1 cellular context compared by ENCODE assay signal in the genomic region with DNA sequence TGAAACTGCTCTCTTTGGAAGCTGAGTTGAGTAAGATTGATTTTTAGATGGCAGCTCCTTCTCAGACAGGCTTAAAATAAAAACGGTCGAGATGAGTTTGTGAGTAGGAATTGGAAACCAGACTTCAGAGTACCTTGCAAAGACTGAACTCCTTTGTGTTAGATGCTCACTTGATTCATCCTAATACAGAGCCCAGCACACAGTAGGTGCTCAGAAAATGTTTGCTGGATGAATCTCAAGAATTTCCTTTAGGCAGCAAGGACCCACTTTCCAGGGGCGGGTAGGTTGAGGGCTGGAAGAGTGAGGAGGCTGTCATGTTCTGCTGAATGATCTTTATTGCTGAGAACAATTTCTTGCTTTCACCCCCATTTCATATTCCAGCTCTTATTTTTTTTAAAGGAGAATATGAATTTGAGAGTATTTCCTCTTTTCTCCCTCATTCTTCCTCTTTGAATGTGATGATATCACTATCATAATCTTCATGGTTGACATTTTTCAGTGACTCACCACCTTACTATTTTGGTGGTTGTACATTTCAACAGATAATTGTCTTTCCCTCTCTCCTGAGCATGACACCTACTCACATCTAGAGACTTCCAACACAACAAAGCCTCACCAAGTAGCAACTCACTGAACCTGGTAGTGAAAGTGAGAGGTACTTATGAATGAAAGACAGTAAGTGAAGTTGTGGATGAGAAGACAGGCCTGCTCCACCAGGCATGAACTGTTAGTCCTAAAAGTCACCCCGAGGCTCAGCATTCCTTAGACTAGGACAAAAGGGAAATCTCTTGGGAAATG.
TF ChIP-seq lines count a peak whose summit lies in the region.

No MANE protein-coding gene starts in this region.

TF ChIP-seq in K562, 482 proteins besides CTCF, POLR2A, EP300 and RAD21 (continued from another document and continues in another):
- TF ChIP-seq FOXK2 (conservative IDR thresholded peaks at IDR 0.05 in 1 of 2, IDR thresholded peaks at IDR 0.05 in 1 of 2; ENCODE audit: low read depth in 2 of 2) (peak; percentile 25 to 71; a peak in 2 of 4 replicates), PYGO2 (tag; IDR thresholded peaks at IDR 0.05) (no peak), BRD9 (IDR thresholded peaks at IDR 0.05; ENCODE audit: low read depth, partially characterized antibody) (peak; percentile 41), MAFG (tag; conservative IDR thresholded peaks at IDR 0.05) (0 out of 2 replicates have a peak, but pooled peaks have one; percentile 10), MTA1 (IDR thresholded peaks at IDR 0.05; ENCODE audit: borderline replicate concordance) (peak; percentile 91), SNIP1 (IDR thresholded peaks at IDR 0.05; ENCODE audit: low read depth) (no peak), SLC30A9 (CRISPR knock-in tag; IDR thresholded peaks at IDR 0.05) (no peak), ZNF143 (CRISPR knock-in tag; IDR thresholded peaks at IDR 0.05) (no peak), NBN (IDR thresholded peaks at IDR 0.05; ENCODE audit: low read depth) (peak; percentile 71), TGIF2 (CRISPR knock-in tag; IDR thresholded peaks at IDR 0.05) (no peak), RCOR1 (IDR thresholded peaks at IDR 0.05; ENCODE audit: borderline replicate concordance in 1 of 2, low read depth in 2 of 2, low read length in 2 of 2) (peak in 1 of 2 experiments; percentile 81; a peak in 2 of 4 replicates), TEAD1 (CRISPR knock-in tag; IDR thresholded peaks at IDR 0.05) (peak; percentile 85 to 95; a peak in 3 of 4 replicates), ZNF121 (CRISPR knock-in tag; conservative IDR thresholded peaks at IDR 0.05) (no peak; the same call in 1 of the 2 replicates), TFAM (CRISPR knock-in tag; conservative IDR thresholded peaks at IDR 0.05) (no peak), ETV1 (tag; conservative IDR thresholded peaks at IDR 0.05; ENCODE audit: low read depth) (0 out of 2 replicates have a peak, but pooled peaks have one; percentile 23), ZNF444 (CRISPR knock-in tag; IDR thresholded peaks at IDR 0.05) (no peak), ZNF274 (IDR thresholded peaks at IDR 0.05; ENCODE audit: borderline replicate concordance, low read depth, low read length) (no peak), KLF13 (tag; IDR thresholded peaks at IDR 0.05; ENCODE audit: borderline replicate concordance, low read depth) (0 out of 2 replicates have a peak, but pooled peaks have one; percentile 32), ZNF212 (CRISPR knock-in tag; IDR thresholded peaks at IDR 0.05) (no peak), HDGF (IDR thresholded peaks at IDR 0.05) (peak; percentile 75; the same call in 1 of the 2 replicates), ZFPM2 (CRISPR knock-in tag; IDR thresholded peaks at IDR 0.05) (no peak), ZNF140 (CRISPR knock-in tag; IDR thresholded peaks at IDR 0.05) (no peak), ZNF175 (CRISPR knock-in tag; IDR thresholded peaks at IDR 0.05; ENCODE audit: low read depth) (peak; percentile 53; the same call in 1 of the 2 replicates), POLR2G (IDR thresholded peaks at IDR 0.05; ENCODE audit: low read depth, low read length) (no peak), PPARD (CRISPR knock-in tag; IDR thresholded peaks at IDR 0.05) (no peak), CXXC5 (CRISPR knock-in tag; IDR thresholded peaks at IDR 0.05) (0 out of 2 replicates have a peak, but pooled peaks have one; percentile 11), SMAD1 (IDR thresholded peaks at IDR 0.05; ENCODE audit: low read depth, low read length, partially characterized antibody) (no peak), CCAR2 (IDR thresholded peaks at IDR 0.05; ENCODE audit: low read depth, low read length) (no peak), SUPT5H (IDR thresholded peaks at IDR 0.05) (no peak), ZNF253 (CRISPR knock-in tag; conservative IDR thresholded peaks at IDR 0.05) (no peak), POLR2AphosphoS5 (IDR thresholded peaks at IDR 0.05; ENCODE audit: control insufficient read depth, insufficient read depth, low read depth, low read length) (no peak), ZC3H8 (IDR thresholded peaks at IDR 0.05) (no peak), NFYB (IDR thresholded peaks at IDR 0.05; ENCODE audit: extremely low read depth, insufficient read length) (no peak), EZH2 (IDR thresholded peaks at IDR 0.05; ENCODE audit: borderline replicate concordance, low read depth, low read length) (no peak), MCM3 (IDR thresholded peaks at IDR 0.05) (no peak), SAFB2 (IDR thresholded peaks at IDR 0.05; ENCODE audit: borderline replicate concordance, low read depth, low read length, severe bottlenecking) (no peak), ASH1L (IDR thresholded peaks at IDR 0.05; ENCODE audit: borderline replicate concordance, low read depth, partially characterized antibody) (no peak), CBX8 (IDR thresholded peaks at IDR 0.05; ENCODE audit: borderline replicate concordance, extremely low read depth, low read depth, low read length, poor library complexity, severe bottlenecking) (no peak), BDP1 (IDR thresholded peaks at IDR 0.05; ENCODE audit: insufficient read depth, insufficient read length) (no peak), PRMT5 (CRISPR knock-in tag; IDR thresholded peaks at IDR 0.05) (no peak), ZNF12 (CRISPR knock-in tag; IDR thresholded peaks at IDR 0.05) (no peak), ATF1 (CRISPR knock-in tag; IDR thresholded peaks at IDR 0.05) (no peak), ATF1 (tag; IDR thresholded peaks at IDR 0.05) (peak; percentile 44), RFX7 (CRISPR knock-in tag; IDR thresholded peaks at IDR 0.05) (no peak), MCM2 (IDR thresholded peaks at IDR 0.05; ENCODE audit: low read depth) (no peak), JUN (IDR thresholded peaks at IDR 0.05; ENCODE audit: borderline replicate concordance, low read depth, low read length) (peak; percentile 94), JUN (CRISPR knock-in tag; IDR thresholded peaks at IDR 0.05; ENCODE audit: borderline replicate concordance) (no peak), HSF4 (CRISPR knock-in tag; IDR thresholded peaks at IDR 0.05; ENCODE audit: borderline replicate concordance) (no peak), NFIC (IDR thresholded peaks at IDR 0.05) (no peak), HDAC1 (IDR thresholded peaks at IDR 0.05) (peak in 1 of 2 experiments; percentile 71; a peak in 2 of 4 replicates)
- TF ChIP-seq, protein P1, sequence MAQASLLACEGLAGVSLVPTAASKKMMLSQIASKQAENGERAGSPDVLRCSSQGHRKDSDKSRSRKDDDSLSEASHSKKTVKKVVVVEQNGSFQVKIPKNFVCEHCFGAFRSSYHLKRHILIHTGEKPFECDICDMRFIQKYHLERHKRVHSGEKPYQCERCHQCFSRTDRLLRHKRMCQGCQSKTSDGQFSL (CRISPR knock-in tag; IDR thresholded peaks at IDR 0.05), result no peak
- TF ChIP-seq, protein P1 (tag; IDR thresholded peaks at IDR 0.05), result no peak
- TF ChIP-seq, protein P2, sequence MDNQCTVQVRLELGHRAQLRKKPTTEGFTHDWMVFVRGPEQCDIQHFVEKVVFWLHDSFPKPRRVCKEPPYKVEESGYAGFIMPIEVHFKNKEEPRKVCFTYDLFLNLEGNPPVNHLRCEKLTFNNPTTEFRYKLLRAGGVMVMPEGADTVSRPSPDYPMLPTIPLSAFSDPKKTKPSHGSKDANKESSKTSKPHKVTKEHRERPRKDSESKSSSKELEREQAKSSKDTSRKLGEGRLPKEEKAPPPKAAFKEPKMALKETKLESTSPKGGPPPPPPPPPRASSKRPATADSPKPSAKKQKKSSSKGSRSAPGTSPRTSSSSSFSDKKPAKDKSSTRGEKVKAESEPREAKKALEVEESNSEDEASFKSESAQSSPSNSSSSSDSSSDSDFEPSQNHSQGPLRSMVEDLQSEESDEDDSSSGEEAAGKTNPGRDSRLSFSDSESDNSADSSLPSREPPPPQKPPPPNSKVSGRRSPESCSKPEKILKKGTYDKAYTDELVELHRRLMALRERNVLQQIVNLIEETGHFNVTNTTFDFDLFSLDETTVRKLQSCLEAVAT (IDR thresholded peaks at IDR 0.05), result peak in 1 of 2 experiments; percentile 31; a peak in 1 of 4 replicates
- TF ChIP-seq, protein P3, sequence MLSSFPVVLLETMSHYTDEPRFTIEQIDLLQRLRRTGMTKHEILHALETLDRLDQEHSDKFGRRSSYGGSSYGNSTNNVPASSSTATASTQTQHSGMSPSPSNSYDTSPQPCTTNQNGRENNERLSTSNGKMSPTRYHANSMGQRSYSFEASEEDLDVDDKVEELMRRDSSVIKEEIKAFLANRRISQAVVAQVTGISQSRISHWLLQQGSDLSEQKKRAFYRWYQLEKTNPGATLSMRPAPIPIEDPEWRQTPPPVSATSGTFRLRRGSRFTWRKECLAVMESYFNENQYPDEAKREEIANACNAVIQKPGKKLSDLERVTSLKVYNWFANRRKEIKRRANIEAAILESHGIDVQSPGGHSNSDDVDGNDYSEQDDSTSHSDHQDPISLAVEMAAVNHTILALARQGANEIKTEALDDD (IDR thresholded peaks at IDR 0.05), result peak; percentile 67; the same call in 1 of the 2 replicates
- TF ChIP-seq, protein P4, sequence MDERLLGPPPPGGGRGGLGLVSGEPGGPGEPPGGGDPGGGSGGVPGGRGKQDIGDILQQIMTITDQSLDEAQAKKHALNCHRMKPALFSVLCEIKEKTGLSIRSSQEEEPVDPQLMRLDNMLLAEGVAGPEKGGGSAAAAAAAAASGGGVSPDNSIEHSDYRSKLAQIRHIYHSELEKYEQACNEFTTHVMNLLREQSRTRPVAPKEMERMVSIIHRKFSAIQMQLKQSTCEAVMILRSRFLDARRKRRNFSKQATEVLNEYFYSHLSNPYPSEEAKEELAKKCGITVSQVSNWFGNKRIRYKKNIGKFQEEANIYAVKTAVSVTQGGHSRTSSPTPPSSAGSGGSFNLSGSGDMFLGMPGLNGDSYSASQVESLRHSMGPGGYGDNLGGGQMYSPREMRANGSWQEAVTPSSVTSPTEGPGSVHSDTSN (CRISPR knock-in tag; IDR thresholded peaks at IDR 0.05; ENCODE audit: low read depth), result no peak
- TF ChIP-seq, protein P4 (tag; conservative IDR thresholded peaks at IDR 0.05; ENCODE audit: low read depth), result 0 out of 2 replicates have a peak, but pooled peaks have one; percentile 25
- TF ChIP-seq, protein P5, sequence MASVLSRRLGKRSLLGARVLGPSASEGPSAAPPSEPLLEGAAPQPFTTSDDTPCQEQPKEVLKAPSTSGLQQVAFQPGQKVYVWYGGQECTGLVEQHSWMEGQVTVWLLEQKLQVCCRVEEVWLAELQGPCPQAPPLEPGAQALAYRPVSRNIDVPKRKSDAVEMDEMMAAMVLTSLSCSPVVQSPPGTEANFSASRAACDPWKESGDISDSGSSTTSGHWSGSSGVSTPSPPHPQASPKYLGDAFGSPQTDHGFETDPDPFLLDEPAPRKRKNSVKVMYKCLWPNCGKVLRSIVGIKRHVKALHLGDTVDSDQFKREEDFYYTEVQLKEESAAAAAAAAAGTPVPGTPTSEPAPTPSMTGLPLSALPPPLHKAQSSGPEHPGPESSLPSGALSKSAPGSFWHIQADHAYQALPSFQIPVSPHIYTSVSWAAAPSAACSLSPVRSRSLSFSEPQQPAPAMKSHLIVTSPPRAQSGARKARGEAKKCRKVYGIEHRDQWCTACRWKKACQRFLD (CRISPR knock-in tag; IDR thresholded peaks at IDR 0.05), result no peak
- TF ChIP-seq, protein P6, sequence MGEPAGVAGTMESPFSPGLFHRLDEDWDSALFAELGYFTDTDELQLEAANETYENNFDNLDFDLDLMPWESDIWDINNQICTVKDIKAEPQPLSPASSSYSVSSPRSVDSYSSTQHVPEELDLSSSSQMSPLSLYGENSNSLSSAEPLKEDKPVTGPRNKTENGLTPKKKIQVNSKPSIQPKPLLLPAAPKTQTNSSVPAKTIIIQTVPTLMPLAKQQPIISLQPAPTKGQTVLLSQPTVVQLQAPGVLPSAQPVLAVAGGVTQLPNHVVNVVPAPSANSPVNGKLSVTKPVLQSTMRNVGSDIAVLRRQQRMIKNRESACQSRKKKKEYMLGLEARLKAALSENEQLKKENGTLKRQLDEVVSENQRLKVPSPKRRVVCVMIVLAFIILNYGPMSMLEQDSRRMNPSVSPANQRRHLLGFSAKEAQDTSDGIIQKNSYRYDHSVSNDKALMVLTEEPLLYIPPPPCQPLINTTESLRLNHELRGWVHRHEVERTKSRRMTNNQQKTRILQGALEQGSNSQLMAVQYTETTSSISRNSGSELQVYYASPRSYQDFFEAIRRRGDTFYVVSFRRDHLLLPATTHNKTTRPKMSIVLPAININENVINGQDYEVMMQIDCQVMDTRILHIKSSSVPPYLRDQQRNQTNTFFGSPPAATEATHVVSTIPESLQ (CRISPR knock-in tag; IDR thresholded peaks at IDR 0.05), result 0 out of 2 replicates have a peak, but pooled peaks have one; percentile 70
- TF ChIP-seq, protein P7, sequence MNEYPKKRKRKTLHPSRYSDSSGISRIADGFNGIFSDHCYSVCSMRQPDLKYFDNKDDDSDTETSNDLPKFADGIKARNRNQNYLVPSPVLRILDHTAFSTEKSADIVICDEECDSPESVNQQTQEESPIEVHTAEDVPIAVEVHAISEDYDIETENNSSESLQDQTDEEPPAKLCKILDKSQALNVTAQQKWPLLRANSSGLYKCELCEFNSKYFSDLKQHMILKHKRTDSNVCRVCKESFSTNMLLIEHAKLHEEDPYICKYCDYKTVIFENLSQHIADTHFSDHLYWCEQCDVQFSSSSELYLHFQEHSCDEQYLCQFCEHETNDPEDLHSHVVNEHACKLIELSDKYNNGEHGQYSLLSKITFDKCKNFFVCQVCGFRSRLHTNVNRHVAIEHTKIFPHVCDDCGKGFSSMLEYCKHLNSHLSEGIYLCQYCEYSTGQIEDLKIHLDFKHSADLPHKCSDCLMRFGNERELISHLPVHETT (CRISPR knock-in tag; conservative IDR thresholded peaks at IDR 0.05 in 1 of 2, IDR thresholded peaks at IDR 0.05 in 1 of 2), result peak in 1 of 2 experiments; percentile 27; a peak in 1 of 4 replicates
- TF ChIP-seq, protein P8, sequence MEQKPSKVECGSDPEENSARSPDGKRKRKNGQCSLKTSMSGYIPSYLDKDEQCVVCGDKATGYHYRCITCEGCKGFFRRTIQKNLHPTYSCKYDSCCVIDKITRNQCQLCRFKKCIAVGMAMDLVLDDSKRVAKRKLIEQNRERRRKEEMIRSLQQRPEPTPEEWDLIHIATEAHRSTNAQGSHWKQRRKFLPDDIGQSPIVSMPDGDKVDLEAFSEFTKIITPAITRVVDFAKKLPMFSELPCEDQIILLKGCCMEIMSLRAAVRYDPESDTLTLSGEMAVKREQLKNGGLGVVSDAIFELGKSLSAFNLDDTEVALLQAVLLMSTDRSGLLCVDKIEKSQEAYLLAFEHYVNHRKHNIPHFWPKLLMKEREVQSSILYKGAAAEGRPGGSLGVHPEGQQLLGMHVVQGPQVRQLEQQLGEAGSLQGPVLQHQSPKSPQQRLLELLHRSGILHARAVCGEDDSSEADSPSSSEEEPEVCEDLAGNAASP (IDR thresholded peaks at IDR 0.05), result no peak
